ENCODE assay signal across 16 cellular contexts in the genomic region with DNA sequence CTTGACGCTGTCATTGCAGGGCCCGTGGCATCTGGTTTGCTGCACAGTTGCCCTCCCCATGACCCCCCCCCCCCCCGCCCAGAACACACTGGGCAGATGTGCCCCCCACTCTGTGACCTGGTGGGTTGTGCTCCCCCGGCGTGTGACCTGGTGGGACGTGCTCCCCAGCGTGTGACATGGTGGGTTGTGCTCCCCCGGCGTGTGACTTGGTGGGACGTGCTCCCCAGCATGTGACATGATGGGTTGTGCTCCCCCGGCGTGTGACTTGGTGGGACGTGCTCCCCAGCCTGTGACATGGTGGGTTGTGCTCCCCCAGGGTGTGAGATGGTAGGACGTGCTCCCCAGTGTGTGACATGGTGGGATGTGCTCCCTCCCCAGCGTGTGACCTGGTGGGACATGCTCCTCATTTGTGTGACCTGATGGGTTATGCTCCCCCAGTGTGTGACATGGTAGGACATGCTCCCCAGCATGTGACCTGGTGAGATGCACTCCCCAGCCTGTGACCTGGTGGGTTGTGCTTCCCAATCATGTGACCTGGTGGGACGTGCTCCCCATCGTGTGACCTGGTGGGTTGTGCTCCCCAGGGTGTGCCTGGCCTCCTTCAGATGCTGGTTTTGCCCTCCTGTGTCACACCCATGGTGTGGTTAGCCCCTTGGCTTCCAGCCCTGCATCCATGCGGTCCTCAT.
"Had no signal": no experiment of that assay in that cellular context is flagged by ENCODE, and none has a peak within 500 bp of the region (broad histone marks: within the 10 kb centered on the region; RNA-seq: fewer than 3 reads in every experiment).

No MANE protein-coding gene starts in this region.

- FAIRE-seq: keratinocyte, small intestine had no signal

- H3K27ac ChIP-seq: right atrium auricular region, suprapubic skin, upper lobe of left lung had no signal

- H3K9me3 ChIP-seq: colonic mucosa, right atrium auricular region, suprapubic skin, upper lobe of left lung had no signal

- H3K27me3 ChIP-seq: colonic mucosa, right atrium auricular region, suprapubic skin, upper lobe of left lung had no signal

- H3K27ac Mint-ChIP-seq: activated T-helper 17 cell treated with anti-CD3 and anti-CD28 coated beads, Interleukin-2, amount 50 U/mL, for 72 hours had no signal

- DNase-seq: activated CD4-positive, alpha-beta T cell treated with anti-CD3 and anti-CD28 coated beads, Interleukin-2, amount 50 U/mL, for 1 hour; activated CD8-positive, alpha-beta memory T cell treated with anti-CD3 and anti-CD28 coated beads for 24 hours; activated naive CD4-positive, alpha-beta T cell treated with Interleukin-2 at 50 U/mL for 16 hours; caudate nucleus; colonic mucosa; naive B cell; nucleus accumbens; small intestine; stimulated activated naive CD8-positive, alpha-beta T cell treated with anti-CD3 and anti-CD28 coated beads, Interleukin-15, Interleukin-2, amounts not matched to agents 100 U/mL and 50 U/mL, for 24 hours; upper lobe of left lung had no signal

- H3K36me3 Mint-ChIP-seq: naive B cell had no signal

- H3K4me1 ChIP-seq: colonic mucosa had no signal

- H3K4me3 Mint-ChIP-seq: activated T-helper 17 cell treated with anti-CD3 and anti-CD28 coated beads, Interleukin-2, amount 50 U/mL, for 72 hours; naive B cell had no signal

- H3K4me1 Mint-ChIP-seq: naive B cell had no signal

- ATAC-seq: activated T-helper 17 cell treated with anti-CD3 and anti-CD28 coated beads, Interleukin-2, amount 50 U/mL, for 72 hours; esophagus mucosa; left lobe of liver; stimulated activated naive CD8-positive, alpha-beta T cell treated with anti-CD3 and anti-CD28 coated beads, Interleukin-15, Interleukin-2, amounts not matched to agents 100 U/mL and 50 U/mL, for 24 hours had no signal

- H3K4me3 ChIP-seq: colonic mucosa, right atrium auricular region, suprapubic skin, upper lobe of left lung had no signal

- H3K36me3 ChIP-seq: colonic mucosa had no signal

- H3K9me3 Mint-ChIP-seq: activated T-helper 17 cell treated with anti-CD3 and anti-CD28 coated beads, Interleukin-2, amount 50 U/mL, for 72 hours had no signal
